In genomic region chr13:37472266-37472665, GRCh38 we compare ENCODE assay signal across 6 cellular contexts.
DNase-seq lines count a peak whose midpoint lies in the region; ATAC-seq, FAIRE-seq and TF ChIP-seq lines count a peak whose summit lies in the region.
"Not testable (repeated sequence)": the region's sequence is repeated elsewhere in the genome, so short reads cannot be mapped to it uniquely, and the experiment has no call there.

No MANE protein-coding gene starts in this region.

- not testable (repeated sequence) for H2BK12ac ChIP-seq in mesenchymal stem cell (ENCODE audit: low read length in 2 of 2)

- not testable (repeated sequence) for H3K18ac ChIP-seq in IMR-90 (ENCODE audit: low read depth, low read length); mesenchymal stem cell (ENCODE audit: low read depth in 1 of 2, low read length in 2 of 2)

- H3K23ac ChIP-seq in IMR-90 (ENCODE audit: low read depth, low read length); mesenchymal stem cell (ENCODE audit: low read length in 2 of 2): not testable (repeated sequence)

- not testable (repeated sequence) for H3K4me3 ChIP-seq in A549; IMR-90 (ENCODE audit: insufficient read depth, low read depth, low read length); K562; HepG2 (replicated peaks in 1 of 3; ENCODE audit: insufficient read depth in 1 of 3, low read depth in 2 of 3, low read length in 3 of 3); mesenchymal stem cell (ENCODE audit: insufficient read depth in 1 of 2, low read depth in 1 of 2, low read length in 2 of 2); testis

- not testable (repeated sequence) for H3K27ac ChIP-seq in A549; IMR-90 (ENCODE audit: insufficient read depth, low read length); K562 (ENCODE audit: extremely low read depth, low read depth, low read length); HepG2 (ENCODE audit: extremely low read length, insufficient read depth, low read length); mesenchymal stem cell (ENCODE audit: low read length, poor library complexity, severe bottlenecking); testis

- not testable (repeated sequence) for H3K79me1 ChIP-seq in IMR-90 (ENCODE audit: low read depth in 1 of 2, low read length in 2 of 2); mesenchymal stem cell (replicated peaks; ENCODE audit: low read length, poor library complexity, severe bottlenecking)

- POLR2A ChIA-PET in A549 (lab: Yijun Ruan, JAX); IMR-90 (lab: Charles Lee; ENCODE audit: unreplicated experiment); K562 (lab: Yijun Ruan, JAX); HepG2 (lab: Yijun Ruan, JAX): not testable (repeated sequence)

- TF ChIP-seq CTCF in A549 (IDR thresholded peaks at IDR 0.05); IMR-90 (conservative IDR thresholded peaks at IDR 0.05; ENCODE audit: low read depth, low read length); K562 (IDR thresholded peaks at IDR 0.05 in 2 of 3, conservative IDR thresholded peaks at IDR 0.05 in 1 of 3; ENCODE audit: insufficient read depth in 2 of 3, low read depth in 1 of 3, low read length in 3 of 3); HepG2 (CRISPR knock-in tag; IDR thresholded peaks at IDR 0.05); testis (IDR thresholded peaks at IDR 0.05): not testable (repeated sequence)

- H3K9me3 ChIP-seq in A549; IMR-90 (ENCODE audit: control insufficient read depth, insufficient read depth, low read length); K562 (replicated peaks; ENCODE audit: control insufficient read depth, insufficient read depth, low read depth, low read length); HepG2 (ENCODE audit: low read length); mesenchymal stem cell (ENCODE audit: control insufficient read depth, low read length); testis: not testable (repeated sequence)

- not testable (repeated sequence) for H3K9me1 ChIP-seq in IMR-90 (ENCODE audit: insufficient read depth, low read length); K562 (ENCODE audit: control insufficient read depth, insufficient read depth, low read length)

- not testable (repeated sequence) for H2AK5ac ChIP-seq in IMR-90 (ENCODE audit: low read depth, low read length); mesenchymal stem cell (ENCODE audit: low read length, severe bottlenecking)

- not testable (repeated sequence) for TF ChIP-seq POLR2A in A549 (IDR thresholded peaks at IDR 0.05; ENCODE audit: low read length); IMR-90 (IDR thresholded peaks at IDR 0.05; ENCODE audit: low read depth, low read length); K562 (conservative IDR thresholded peaks at IDR 0.05); HepG2 (IDR thresholded peaks at IDR 0.05; ENCODE audit: insufficient read depth in 1 of 2, low read depth in 2 of 2, low read length in 2 of 2); testis (IDR thresholded peaks at IDR 0.05)

- intact Hi-C loops in IMR-90 (cut with micrococcal nuclease); K562 (cut with micrococcal nuclease); HepG2 (cut with micrococcal nuclease; ENCODE audit: unreplicated experiment); testis (cut with DNase I; ENCODE audit: low total_unique reads): not testable (repeated sequence)

- ATAC-seq in A549; IMR-90 (ENCODE audit: low read depth); K562; HepG2: not testable (repeated sequence)

- H3K9ac ChIP-seq in IMR-90 (ENCODE audit: low read depth, low read length); K562 (ENCODE audit: insufficient read depth in 1 of 2, low read depth in 2 of 2, low read length in 2 of 2); HepG2 (ENCODE audit: insufficient read depth, low read depth, low read length); mesenchymal stem cell (ENCODE audit: low read length): not testable (repeated sequence)

- H2BK15ac ChIP-seq in IMR-90 (ENCODE audit: low read depth, low read length); mesenchymal stem cell (ENCODE audit: low read depth, poor library complexity, severe bottlenecking): not testable (repeated sequence)

- not testable (repeated sequence) for H3K4me1 ChIP-seq in A549; IMR-90 (ENCODE audit: control insufficient read depth, insufficient read depth, low read length); K562 (replicated peaks in 1 of 2; ENCODE audit: control insufficient read depth in 2 of 2, insufficient read depth in 2 of 2, low read length in 2 of 2); HepG2 (ENCODE audit: insufficient read depth, low read length); mesenchymal stem cell (ENCODE audit: control insufficient read depth, insufficient read depth, low read depth, low read length); testis

- not testable (repeated sequence) for H2BK5ac ChIP-seq in IMR-90 (ENCODE audit: low read depth, low read length, poor library complexity, severe bottlenecking); mesenchymal stem cell (ENCODE audit: low read depth, low read length, poor library complexity, severe bottlenecking)

- DNase-seq in A549 (ENCODE audit: low read depth in 1 of 2, low spot score in 1 of 2); IMR-90; K562 (ENCODE audit: extremely low read depth in 1 of 4, low spot score in 3 of 4); HepG2 (ENCODE audit: low spot score); mesenchymal stem cell: not testable (repeated sequence)
- peak; percentile 41 for DNase-seq in testis

- not testable (repeated sequence) for H2BK20ac ChIP-seq in IMR-90 (ENCODE audit: low read depth, low read length)

- not testable (repeated sequence) for H3K27me3 ChIP-seq in IMR-90 (ENCODE audit: control insufficient read depth, insufficient read depth, low read length); K562 (ENCODE audit: control insufficient read depth in 2 of 2, insufficient read depth in 2 of 2, low read length in 2 of 2); HepG2 (ENCODE audit: control insufficient read depth in 1 of 2, insufficient read depth in 2 of 2, low read length in 2 of 2); mesenchymal stem cell (ENCODE audit: control insufficient read depth in 1 of 2, insufficient read depth in 1 of 2, low read length in 2 of 2); testis

- not testable (repeated sequence) for H3K56ac ChIP-seq in IMR-90 (ENCODE audit: extremely low read depth, insufficient read depth, low read length)

- H3K4me2 ChIP-seq in A549; IMR-90 (ENCODE audit: low read depth, low read length); K562 (ENCODE audit: insufficient read depth, low read length); HepG2 (ENCODE audit: low read depth, low read length); mesenchymal stem cell (ENCODE audit: low read length, poor library complexity, severe bottlenecking): not testable (repeated sequence)

- not testable (repeated sequence) for H3K79me2 ChIP-seq in K562 (ENCODE audit: control insufficient read depth, insufficient read depth, low read length); HepG2 (ENCODE audit: insufficient read depth, low read length)

- not testable (repeated sequence) for H4K8ac ChIP-seq in IMR-90 (ENCODE audit: low read depth in 2 of 2, low read length in 2 of 2); mesenchymal stem cell (ENCODE audit: low read length)

- H3K36me3 ChIP-seq in IMR-90 (ENCODE audit: control insufficient read depth, insufficient read depth, low read length); K562 (ENCODE audit: control insufficient read depth, insufficient read depth, low read length); HepG2 (replicated peaks in 1 of 2; ENCODE audit: control insufficient read depth in 1 of 2, insufficient read depth in 2 of 2, low read length in 2 of 2); mesenchymal stem cell (ENCODE audit: control insufficient read depth in 1 of 2, insufficient read depth in 2 of 2, low read depth in 1 of 2, low read length in 2 of 2); testis (ENCODE audit: low read depth, missing control alignments): not testable (repeated sequence)

- H4K91ac ChIP-seq in IMR-90 (ENCODE audit: insufficient read depth, low read depth, low read length); mesenchymal stem cell (ENCODE audit: low read length): not testable (repeated sequence)

- BruUV-seq in IMR-90 (replicated peaks; lab: Mats Ljungman, UMichigan); K562 (replicated peaks; lab: Mats Ljungman, UMichigan); HepG2 (replicated peaks; lab: Mats Ljungman, UMichigan): not testable (repeated sequence)

- not testable (repeated sequence) for H2AK9ac ChIP-seq in IMR-90 (replicated peaks; ENCODE audit: low read depth, low read length, poor library complexity)

- CTCF ChIA-PET in A549 (lab: Yijun Ruan, JAX); IMR-90 (lab: Yijun Ruan, JAX); K562 (lab: Yijun Ruan, JAX; ENCODE audit: low intra/inter-chr PET ratio); HepG2 (lab: Yijun Ruan, JAX; ENCODE audit: low intra/inter-chr PET ratio, low total read pairs): not testable (repeated sequence)

- 37% methylated on average over 4 of the region's 4 CpGs for WGBS in A549 (ENCODE audit: missing lambda C conversion rate)
- 100% methylated on average over 1 of the region's 4 CpGs; no CpG with 5 or more reads in 1 of the 2 experiments for WGBS in IMR-90 (ENCODE audit: extremely low coverage in 2 of 2, insufficient read length in 1 of 2), 2 experiments
- WGBS in K562 (ENCODE audit: insufficient coverage, low coverage, missing lambda C conversion rate), result 7% methylated on average over 2 of the region's 4 CpGs
- 27% methylated on average over 4 of the region's 4 CpGs for WGBS in HepG2 (ENCODE audit: low lambda C conversion rate)
- 100% methylated on average over 4 of the region's 4 CpGs for WGBS in mesenchymal stem cell
- 87 to 89% methylated on average over 4 of the region's 4 CpGs for WGBS in testis, 2 donors

- H2BK120ac ChIP-seq in IMR-90 (ENCODE audit: low read depth, low read length); mesenchymal stem cell (ENCODE audit: low read depth, low read length): not testable (repeated sequence)

- dilution Hi-C loops in IMR-90 (cut with HindIII; ENCODE audit: low sequenced_read_pairs, unreplicated experiment), result not testable (repeated sequence)

- not testable (repeated sequence) for H2AFZ ChIP-seq in IMR-90 (replicated peaks; ENCODE audit: low read length, poor library complexity); K562 (ENCODE audit: low read depth, low read length); HepG2 (ENCODE audit: low read length)
- peak overlapping the region; percentile 14 for H2AFZ ChIP-seq in mesenchymal stem cell (ENCODE audit: low read depth, low read length)

- not testable (repeated sequence) for H4K5ac ChIP-seq in IMR-90 (ENCODE audit: low read depth, low read length)

- not testable (repeated sequence) for H4K20me1 ChIP-seq in IMR-90 (ENCODE audit: insufficient read depth, low read length); K562 (replicated peaks; ENCODE audit: control insufficient read depth, insufficient read depth, low read length); HepG2 (ENCODE audit: insufficient read depth, low read length)

- not testable (repeated sequence) for TF ChIP-seq RAD21 in A549 (conservative IDR thresholded peaks at IDR 0.05 in 1 of 2, IDR thresholded peaks at IDR 0.05 in 1 of 2); IMR-90 (IDR thresholded peaks at IDR 0.05; ENCODE audit: low read length); K562 (CRISPR knock-in tag; conservative IDR thresholded peaks at IDR 0.05 in 1 of 2, IDR thresholded peaks at IDR 0.05 in 1 of 2); HepG2 (CRISPR knock-in tag; IDR thresholded peaks at IDR 0.05)

- FAIRE-seq in A549 (lab: Jason Lieb, UNC); K562 (lab: Jason Lieb, UNC); HepG2 (lab: Jason Lieb, UNC): not testable (repeated sequence)

- not testable (repeated sequence) for TF ChIP-seq EP300 in A549 (IDR thresholded peaks at IDR 0.05); K562 (IDR thresholded peaks at IDR 0.05; ENCODE audit: low read length); HepG2 (IDR thresholded peaks at IDR 0.05; ENCODE audit: low read depth in 2 of 2, low read length in 2 of 2); HepG2 (CRISPR knock-in tag; IDR thresholded peaks at IDR 0.05; ENCODE audit: borderline replicate concordance)

- in situ Hi-C loops in IMR-90 (cut with MboI; ENCODE audit: low sequenced_read_pairs); K562 (cut with MboI); HepG2 (cut with HindIII; ENCODE audit: extremely low pct_ligation_motif_present, low pct_unique_long_range_greater_than_20kb): not testable (repeated sequence)

- H3K14ac ChIP-seq in IMR-90 (replicated peaks; ENCODE audit: low read depth, low read length); mesenchymal stem cell (ENCODE audit: low read length in 2 of 2): not testable (repeated sequence)

- not testable (repeated sequence) for H3K4ac ChIP-seq in IMR-90 (ENCODE audit: low read depth, low read length); mesenchymal stem cell (ENCODE audit: low read depth in 1 of 2, low read length in 2 of 2)
